1 cellular context compared by ENCODE assay signal in the genomic region with DNA sequence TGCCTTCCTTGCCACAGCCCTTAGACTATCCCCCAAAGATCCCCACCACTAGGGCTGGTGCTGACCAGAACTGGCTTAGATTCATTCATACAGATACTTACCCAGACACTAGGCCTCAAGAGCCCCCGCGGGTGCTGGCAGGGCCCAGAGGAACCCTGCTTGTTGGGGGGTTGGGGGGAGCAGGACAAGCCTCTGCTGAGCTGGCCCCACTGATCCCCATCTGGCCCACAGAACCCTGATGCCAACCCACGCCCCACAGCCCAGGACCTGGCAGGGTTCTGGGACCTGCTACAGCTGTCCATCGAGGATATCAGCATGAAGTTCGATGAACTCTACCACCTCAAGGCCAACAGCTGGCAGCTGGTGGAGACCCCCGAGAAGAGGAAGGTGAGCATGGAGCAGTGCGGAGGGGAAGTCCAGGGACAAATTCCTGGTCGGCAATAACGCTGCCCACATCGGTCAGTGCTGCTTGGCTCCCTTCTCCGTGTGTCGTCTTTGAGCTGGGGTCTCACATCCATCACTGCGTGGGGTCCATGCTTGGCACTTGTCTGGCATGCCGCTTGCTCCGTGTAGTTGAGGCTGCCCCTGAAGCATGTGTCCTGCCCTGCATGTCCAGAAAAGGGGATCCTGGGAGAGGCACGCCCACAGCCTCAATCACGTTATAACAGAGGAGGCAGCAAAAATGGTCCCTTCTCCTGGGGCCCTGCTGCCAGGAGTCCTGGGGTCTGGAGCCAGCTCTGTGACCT.
TF ChIP-seq lines count a peak whose summit lies in the region.

No MANE protein-coding gene starts in this region.

TF ChIP-seq in SK-N-SH, 30 proteins besides CTCF, POLR2A, EP300 and RAD21 (continued from another document):
- TF ChIP-seq IRF3 (IDR thresholded peaks at IDR 0.05; ENCODE audit: low read depth, low read length) (no peak), MEF2A (IDR thresholded peaks at IDR 0.05; ENCODE audit: borderline replicate concordance, low read depth) (no peak), SIN3A (IDR thresholded peaks at IDR 0.05; ENCODE audit: borderline replicate concordance, low read depth, low read length) (no peak), ELF1 (IDR thresholded peaks at IDR 0.05) (no peak), JUND (IDR thresholded peaks at IDR 0.05) (no peak)
